In the genomic region with DNA sequence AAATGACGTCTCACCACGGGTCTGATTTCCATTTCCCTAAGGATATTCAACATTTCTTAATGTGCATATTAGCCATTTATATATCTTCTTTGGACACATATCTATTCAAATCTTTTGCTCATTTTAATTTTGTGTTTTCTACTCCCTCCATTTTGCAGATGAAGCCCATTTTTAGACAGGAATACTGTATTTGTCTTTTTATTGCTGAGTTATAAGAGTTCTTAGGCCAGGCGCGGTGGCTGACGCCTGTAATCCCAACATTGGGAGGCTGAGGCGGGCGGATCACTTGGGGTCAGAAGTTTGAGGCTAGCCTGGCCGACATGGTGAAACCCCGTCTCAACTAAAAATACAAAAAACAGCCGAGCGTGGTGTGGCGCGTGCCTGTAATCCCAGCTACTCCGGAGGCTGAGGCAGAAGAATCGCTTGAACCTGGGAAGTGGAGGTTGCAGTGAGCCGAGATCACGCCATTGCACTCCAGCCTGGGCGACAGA, we compare ENCODE assay signal across 8 cellular contexts. TPM values are rescaled to one million over a fixed set of nuclear protein-coding genes. Genes with fewer than 3 reads are reported as not detected.
DNase-seq lines count a peak whose midpoint lies in the region; ATAC-seq and TF ChIP-seq lines count a peak whose summit lies in the region.
"Not testable (repeated sequence)": the region's sequence is repeated elsewhere in the genome, so short reads cannot be mapped to it uniquely, and the experiment has no call there.

No MANE protein-coding gene starts in this region.

- not testable (repeated sequence) for H3K36me3 Mint-ChIP-seq in MCF 10A (ENCODE audit: insufficient read depth, unreplicated experiment); stimulated activated memory B cell treated with anti-CD40 and anti-IgM and Interleukin-4, amounts not matched to agents 10 μg/mL and 1 μg/mL and 100 μg/mL, for 72 hours

- 20 to 37% (median 27%) methylated on average over 18 of the region's 18 CpGs for WGBS in heart left ventricle, 4 donors

- not testable (repeated sequence) for H3K9me3 Mint-ChIP-seq in MCF 10A (ENCODE audit: unreplicated experiment); stimulated activated memory B cell treated with anti-CD40 and anti-IgM and Interleukin-4, amounts not matched to agents 10 μg/mL and 1 μg/mL and 100 μg/mL, for 72 hours

- CTCF ChIA-PET in MCF 10A (lab: Yijun Ruan, JAX): interaction anchor here (0.7 kb wide), 1 partner anchor 531 kb away, joined by 4 read pairs; no protein-coding TSS in a partner anchor

- intact Hi-C loops in MCF 10A (cut with micrococcal nuclease): not testable (repeated sequence)
- intact Hi-C loops in heart left ventricle (cut with DNase I): loop anchor here in 4 of 10 donors (2.0 to 5.0 kb wide), 3 partner anchors 33 to 51 kb away; a partner anchor contains a TSS

- peak; percentile 15 for DNase-seq in LHCN-M2 (ENCODE audit: low read depth)
- DNase-seq in activated CD4-positive, CD25-positive, alpha-beta regulatory T cell treated with anti-CD3 and anti-CD28 coated beads, Interleukin-2, amount 50 U/mL, for 72 hours: peak; percentile 41
- not testable (repeated sequence) for DNase-seq in MCF 10A (ENCODE audit: unreplicated experiment)
- DNase-seq in heart left ventricle: peak in 1 of 5 donors; percentile 33
- peak; percentile 30 for DNase-seq in myocyte (ENCODE audit: low read depth)

- H3K9me3 ChIP-seq in heart left ventricle: not testable (repeated sequence)

- H3K4me1 Mint-ChIP-seq in MCF 10A (ENCODE audit: insufficient read depth, unreplicated experiment): peaks cover 20% of the 10 kb centered on the region
- peaks cover 45% of the 10 kb centered on the region for H3K4me1 Mint-ChIP-seq in stimulated activated memory B cell treated with anti-CD40 and anti-IgM and Interleukin-4, amounts not matched to agents 10 μg/mL and 1 μg/mL and 100 μg/mL, for 72 hours

- peak overlapping the region; percentile 25 for H3K27ac Mint-ChIP-seq in MCF 10A (ENCODE audit: low read depth, unreplicated experiment)
- H3K27ac Mint-ChIP-seq in stimulated activated memory B cell treated with anti-CD40 and anti-IgM and Interleukin-4, amounts not matched to agents 10 μg/mL and 1 μg/mL and 100 μg/mL, for 72 hours: peak overlapping the region; percentile 84

- ATAC-seq in GM21717 (IDR thresholded peaks at IDR 0.05; ENCODE audit: unreplicated experiment) (peak; percentile 5), heart left ventricle (peak in 2 of 4 donors; percentile 1 to 22)
- not testable (repeated sequence) for ATAC-seq in stimulated activated memory B cell treated with anti-CD40 and anti-IgM and Interleukin-4, amounts not matched to agents 10 μg/mL and 1 μg/mL and 100 μg/mL, for 72 hours

- H3K4me3 Mint-ChIP-seq in MCF 10A (ENCODE audit: unreplicated experiment): peak overlapping the region; percentile 84
- H3K4me3 Mint-ChIP-seq in stimulated activated memory B cell treated with anti-CD40 and anti-IgM and Interleukin-4, amounts not matched to agents 10 μg/mL and 1 μg/mL and 100 μg/mL, for 72 hours: peak overlapping the region; percentile 95

- H3K36me3 ChIP-seq in heart left ventricle: not testable (repeated sequence)

- not testable (repeated sequence) for TF ChIP-seq CTCF in C4-2B (conservative IDR thresholded peaks at IDR 0.05); MCF 10A (IDR thresholded peaks at IDR 0.05; ENCODE audit: unreplicated experiment); heart left ventricle (IDR thresholded peaks at IDR 0.05)

- POLR2A ChIA-PET in MCF 10A (lab: Yijun Ruan, JAX): interaction anchor here (0.6 to 4.3 kb wide), 6 partner anchors 22 to 131 kb away, joined by 3 to 28 read pairs (median 4); no protein-coding TSS in a partner anchor

- H3K27ac ChIP-seq in C4-2B (peak overlapping the region; percentile 96), heart left ventricle (peak overlapping the region; percentile 90 to 99 (median 98))

- peaks cover 0 to 43% (median 32%) of the 10 kb centered on the region in 12 donors for H3K4me1 ChIP-seq in heart left ventricle

- H3K4me3 ChIP-seq in heart left ventricle: peak overlapping the region; percentile 55 to 100 (median 93)

- H3K27me3 Mint-ChIP-seq in MCF 10A (ENCODE audit: insufficient read depth, unreplicated experiment); stimulated activated memory B cell treated with anti-CD40 and anti-IgM and Interleukin-4, amounts not matched to agents 10 μg/mL and 1 μg/mL and 100 μg/mL, for 72 hours: not testable (repeated sequence)

- BruUV-seq in MCF 10A (replicated peaks; lab: Mats Ljungman, UMichigan): TSS peak; percentile 73

- H3K27me3 ChIP-seq in heart left ventricle: not testable (repeated sequence)

- TF ChIP-seq POLR2A in heart left ventricle (IDR thresholded peaks at IDR 0.05): not testable (repeated sequence)

RNA-seq across cellular contexts. Expression of a gene that starts 0.6 kb away (rescaled TPM):
- total RNA-seq in LHCN-M2 (2014; rRNA removed) (149 and 156 TPM in 2 replicates), MCF 10A (2022) (157 and 164 TPM in 2 replicates), heart left ventricle (100 to 1,000 TPM in 4 of 9 donors, 10 to 100 TPM in 5; 87.6 to 127 (median 99.6) TPM), myocyte (110 and 132 TPM in 2 replicates)
- 127 TPM for polyA plus RNA-seq in LHCN-M2 (2012)
- 100 to 1,000 TPM in 1 of 2 donors, 10 to 100 TPM in 1; 53.1 to 107 TPM for polyA plus RNA-seq in heart left ventricle
- 131 TPM for polyA plus RNA-seq in myocyte (2012)

RNA-seq across cellular contexts. Expression of a gene that starts 5.9 kb away (rescaled TPM):
- total RNA-seq in LHCN-M2 (2014; rRNA removed) (47.0 and 75.3 TPM in 2 replicates), MCF 10A (2022) (21.3 and 24.3 TPM in 2 replicates), heart left ventricle (10 to 100 TPM; 14.7 to 39.0 (median 21.7) TPM), myocyte (26.0 and 41.3 TPM in 2 replicates)
- polyA plus RNA-seq in LHCN-M2 (2012): 25.5 TPM
- polyA plus RNA-seq in heart left ventricle: 10 to 100 TPM; 22.9 to 29.1 TPM
- 27.8 TPM for polyA plus RNA-seq in myocyte (2012)

RNA-seq across cellular contexts. Expression of a gene that starts 35.8 kb away (rescaled TPM):
- total RNA-seq in LHCN-M2 (2014; rRNA removed) (79.0 and 88.7 TPM in 2 replicates), MCF 10A (2022) (31.1 and 36.2 TPM in 2 replicates), heart left ventricle (100 to 1,000 TPM in 7 of 9 donors, 10 to 100 TPM in 2; 86.0 to 124 (median 113) TPM), myocyte (135 and 173 TPM in 2 replicates)
- polyA plus RNA-seq in LHCN-M2 (2012): 94.1 TPM
- 100 to 1,000 TPM; 104 to 129 TPM for polyA plus RNA-seq in heart left ventricle
- polyA plus RNA-seq in myocyte (2012): 288 TPM

RNA-seq across cellular contexts. Expression of a gene that starts 40.6 kb away (rescaled TPM):
- 4.6 and 14.1 TPM in 2 replicates for total RNA-seq in LHCN-M2 (2014; rRNA removed)
- 6.2 TPM for polyA plus RNA-seq in LHCN-M2 (2012)
- total RNA-seq in MCF 10A (2022): 0.79 and 0.91 TPM in 2 replicates
- 10 to 100 TPM in 5 of 9 donors, 1 to 10 TPM in 4; 7.3 to 26.8 (median 10.8) TPM for total RNA-seq in heart left ventricle
- 1 to 10 TPM; 3.9 to 6.9 TPM for polyA plus RNA-seq in heart left ventricle
- 15.6 and 22.3 TPM in 2 replicates for total RNA-seq in myocyte
- 10.4 TPM for polyA plus RNA-seq in myocyte (2012)

RNA-seq across cellular contexts. Expression of a gene that starts 44.4 kb away (rescaled TPM):
- total RNA-seq in LHCN-M2 (2014; rRNA removed): 0.32 and 0.86 TPM in 2 replicates
- polyA plus RNA-seq in LHCN-M2 (2012): 0.62 TPM
- 0.52 and 0.63 TPM in 2 replicates for total RNA-seq in MCF 10A (2022)
- 1 to 10 TPM in 4 of 9 donors, under 1 TPM in 3, not detected in 2; 0.37 to 3.1 (median 1.1) TPM for total RNA-seq in heart left ventricle
- polyA plus RNA-seq in heart left ventricle: under 1 TPM in 1 of 2 donors, not detected in 1; 0.23 TPM
- 1.7 and 3.8 TPM in 2 replicates for total RNA-seq in myocyte
- polyA plus RNA-seq in myocyte (2012): 1.3 TPM
